In genomic region chr11:58567889-58568512, GRCh38 we compare ENCODE assay signal across 7 cellular contexts. TPM values are rescaled to one million over a fixed set of nuclear protein-coding genes. Genes with fewer than 3 reads are reported as not detected.
DNase-seq lines count a peak whose midpoint lies in the region; ATAC-seq and TF ChIP-seq lines count a peak whose summit lies in the region.

No MANE protein-coding gene starts in this region.

- peaks cover 6% of the 10 kb centered on the region; the same call in 1 of the 3 replicates for H3K36me3 Mint-ChIP-seq in GM23338 (ENCODE audit: low read depth)
- H3K36me3 Mint-ChIP-seq in activated naive CD8-positive, alpha-beta T cell treated with anti-CD3 and anti-CD28 coated beads, Interleukin-2, amount 50 U/mL, for 24 hours (ENCODE audit: low read depth), result peaks cover 60% of the 10 kb centered on the region

- H4K20me1 ChIP-seq in GM23338 (replicated peaks; ENCODE audit: insufficient read depth) (no peaks in the 10 kb centered on the region), Karpas-422 (ENCODE audit: insufficient read depth, low read depth, low read length) (no peaks in the 10 kb centered on the region)

- no peaks in the 10 kb centered on the region for H3K27me3 ChIP-seq in GM23338 (ENCODE audit: insufficient read depth)
- H3K27me3 ChIP-seq in Karpas-422 (ENCODE audit: low read length), result no peaks in the 10 kb centered on the region

- H3K9me3 Mint-ChIP-seq in GM23338, result no peaks in the 10 kb centered on the region
- no peaks in the 10 kb centered on the region for H3K9me3 Mint-ChIP-seq in activated naive CD8-positive, alpha-beta T cell treated with anti-CD3 and anti-CD28 coated beads, Interleukin-2, amount 50 U/mL, for 24 hours

- no peak overlapping the region for H3K4me2 ChIP-seq in GM23338
- H3K4me2 ChIP-seq in Karpas-422 (ENCODE audit: low read depth, low read length, poor library complexity, severe bottlenecking), result peak overlapping the region; percentile 4

- DNase-seq in GM23338 (ENCODE audit: low spot score) (peak; percentile 80), Karpas-422 (peak; percentile 90), T follicular helper cell (ENCODE audit: low read depth) (peak; percentile 68), iPS-NIHi7 (ENCODE audit: extremely low spot score) (peak; percentile 64)
- DNase-seq in activated naive CD8-positive, alpha-beta T cell treated with anti-CD3 and anti-CD28 coated beads, Interleukin-2, amount 50 U/mL, for 24 hours, result peak; percentile 78
- DNase-seq in stimulated activated CD4-positive, alpha-beta T cell treated with anti-CD3 and anti-CD28 coated beads, Interleukin-1b, Interleukin-23, amount 100 ng/mL, for 48 hours, result peak; percentile 71

- no peak overlapping the region for H3K27ac Mint-ChIP-seq in GM23338
- H3K27ac Mint-ChIP-seq in activated naive CD8-positive, alpha-beta T cell treated with anti-CD3 and anti-CD28 coated beads, Interleukin-2, amount 50 U/mL, for 24 hours, result peak overlapping the region; percentile 75

- no peaks in the 10 kb centered on the region for H3K4me1 ChIP-seq in GM23338 (ENCODE audit: insufficient read depth)
- H3K4me1 ChIP-seq in Karpas-422 (ENCODE audit: low read length), result peaks cover 53% of the 10 kb centered on the region

- H3K4me3 ChIP-seq in GM23338, result no peak overlapping the region
- no peak overlapping the region for H3K4me3 ChIP-seq in Karpas-422 (ENCODE audit: low read length)

- H3K4me1 Mint-ChIP-seq in GM23338, result no peaks in the 10 kb centered on the region
- peaks cover 74% of the 10 kb centered on the region for H3K4me1 Mint-ChIP-seq in activated naive CD8-positive, alpha-beta T cell treated with anti-CD3 and anti-CD28 coated beads, Interleukin-2, amount 50 U/mL, for 24 hours

- H3K27ac ChIP-seq in GM23338 (ENCODE audit: low read depth), result no peak overlapping the region
- H3K27ac ChIP-seq in Karpas-422 (ENCODE audit: low read length), result no peak overlapping the region

- no peaks in the 10 kb centered on the region for H3K9me2 ChIP-seq in GM23338 (ENCODE audit: insufficient read depth)
- H3K9me2 ChIP-seq in Karpas-422 (replicated peaks; ENCODE audit: insufficient read depth, low read length), result no peaks in the 10 kb centered on the region

- H3K4me3 Mint-ChIP-seq in GM23338, result no peak overlapping the region
- peak overlapping the region; percentile 63 for H3K4me3 Mint-ChIP-seq in activated naive CD8-positive, alpha-beta T cell treated with anti-CD3 and anti-CD28 coated beads, Interleukin-2, amount 50 U/mL, for 24 hours

- H3K27me3 Mint-ChIP-seq in GM23338 (ENCODE audit: insufficient read depth, low read depth, poor library complexity), result peaks cover 3% of the 10 kb centered on the region
- no peaks in the 10 kb centered on the region for H3K27me3 Mint-ChIP-seq in activated naive CD8-positive, alpha-beta T cell treated with anti-CD3 and anti-CD28 coated beads, Interleukin-2, amount 50 U/mL, for 24 hours

- ATAC-seq in GM23338, result peak; percentile 93
- ATAC-seq in activated naive CD8-positive, alpha-beta T cell treated with anti-CD3 and anti-CD28 coated beads, Interleukin-2, amount 50 U/mL, for 24 hours, result peak; percentile 95

- no peaks in the 10 kb centered on the region for H3K79me2 ChIP-seq in GM23338 (replicated peaks; ENCODE audit: insufficient read depth)
- peaks cover 95% of the 10 kb centered on the region for H3K79me2 ChIP-seq in Karpas-422 (ENCODE audit: low read length)

- TF ChIP-seq CTCF in GM12874 (IDR thresholded peaks at IDR 0.05; ENCODE audit: insufficient read depth, low read depth, low read length), result peak; percentile 81
- TF ChIP-seq CTCF in GM23338 (conservative IDR thresholded peaks at IDR 0.05; ENCODE audit: low read depth in 2 of 2), result peak; percentile 70 to 76

- H3K9me3 ChIP-seq in Karpas-422 (ENCODE audit: low read length), result no peaks in the 10 kb centered on the region

- H2AFZ ChIP-seq in GM23338, result no peak overlapping the region
- no peak overlapping the region for H2AFZ ChIP-seq in Karpas-422 (ENCODE audit: low read length)

- no peaks in the 10 kb centered on the region for H3K36me3 ChIP-seq in GM23338 (ENCODE audit: insufficient read depth)
- H3K36me3 ChIP-seq in Karpas-422 (ENCODE audit: insufficient read depth, low read length), result peaks cover 64% of the 10 kb centered on the region

- no peaks in the 10 kb centered on the region for H3F3A ChIP-seq in GM23338 (replicated peaks; ENCODE audit: low read depth)

- H3K9ac ChIP-seq in Karpas-422 (ENCODE audit: low read length), result no peak overlapping the region

TF ChIP-seq in GM23338, 12 proteins besides CTCF, POLR2A, EP300 and RAD21:
- TF ChIP-seq EZH2phosphoT487 (IDR thresholded peaks at IDR 0.05; ENCODE audit: unreplicated experiment) (no peak), REST (IDR thresholded peaks at IDR 0.05; ENCODE audit: unreplicated experiment) (no peak), ZNF331 (CRISPR knock-in tag; IDR thresholded peaks at IDR 0.05; ENCODE audit: low read depth) (no peak), ZNF114 (CRISPR knock-in tag; IDR thresholded peaks at IDR 0.05) (no peak), EZH2 (IDR thresholded peaks at IDR 0.05; ENCODE audit: low read depth, unreplicated experiment) (no peak), JUNB (IDR thresholded peaks at IDR 0.05; ENCODE audit: unreplicated experiment) (no peak), CREB1 (CRISPR knock-in tag; IDR thresholded peaks at IDR 0.05; ENCODE audit: low read depth) (no peak), STAT1 (IDR thresholded peaks at IDR 0.05; ENCODE audit: unreplicated experiment) (no peak)

RNA-seq across cellular contexts. Expression of gene LPXN, which starts 7.7 kb away (rescaled TPM):
- 0.56 and 2.3 TPM in 2 replicates for total RNA-seq in GM23338 (2014; rRNA removed; shearing (Covaris generic))
- polyA plus RNA-seq in GM23338 (2016; fragmentation: Nextera tagmentation; extraction: Ambion mirVana), result 1.1 and 1.3 TPM in 2 replicates
- total RNA-seq in Karpas-422 (2014; rRNA removed; shearing (Covaris generic); ENCODE audit: low replicate concordance), result 127 and 179 TPM in 2 replicates

RNA-seq across cellular contexts. Expression of gene ZFP91, which starts 10.9 kb away (rescaled TPM):
- total RNA-seq in GM23338 (2014; rRNA removed; shearing (Covaris generic)), result 30.0 and 30.2 TPM in 2 replicates
- 10.2 and 11.1 TPM in 2 replicates for polyA plus RNA-seq in GM23338 (2016; fragmentation: Nextera tagmentation; extraction: Ambion mirVana)
- total RNA-seq in Karpas-422 (2014; rRNA removed; shearing (Covaris generic); ENCODE audit: low replicate concordance), result 30.7 and 49.4 TPM in 2 replicates

RNA-seq across cellular contexts. Expression of gene CNTF, which starts 54.5 kb away (rescaled TPM):
- 1.8 and 1.9 TPM in 2 replicates for total RNA-seq in GM23338 (2014; rRNA removed; shearing (Covaris generic))
- polyA plus RNA-seq in GM23338 (2016; fragmentation: Nextera tagmentation; extraction: Ambion mirVana), result 0.24 and 0.26 TPM in 2 replicates
- total RNA-seq in Karpas-422 (2014; rRNA removed; shearing (Covaris generic); ENCODE audit: low replicate concordance), result 0.76 and 4.1 TPM in 2 replicates

Comparison
In these comparisons a context has a peak if more than half of its experiments do, and no peak if none do; other contexts are left out.
1. RNA of gene LPXN, which starts 7.7 kb away (total RNA-seq): 127 to 179 TPM in Karpas-422; 0.56 to 2.3 TPM in GM23338; every median in the first group is over 10 times any median in the second.
2. Peak in every context shown above with its lines, with median percentiles within 50 percentile points of each other: DNase-seq.